In the genomic region with DNA sequence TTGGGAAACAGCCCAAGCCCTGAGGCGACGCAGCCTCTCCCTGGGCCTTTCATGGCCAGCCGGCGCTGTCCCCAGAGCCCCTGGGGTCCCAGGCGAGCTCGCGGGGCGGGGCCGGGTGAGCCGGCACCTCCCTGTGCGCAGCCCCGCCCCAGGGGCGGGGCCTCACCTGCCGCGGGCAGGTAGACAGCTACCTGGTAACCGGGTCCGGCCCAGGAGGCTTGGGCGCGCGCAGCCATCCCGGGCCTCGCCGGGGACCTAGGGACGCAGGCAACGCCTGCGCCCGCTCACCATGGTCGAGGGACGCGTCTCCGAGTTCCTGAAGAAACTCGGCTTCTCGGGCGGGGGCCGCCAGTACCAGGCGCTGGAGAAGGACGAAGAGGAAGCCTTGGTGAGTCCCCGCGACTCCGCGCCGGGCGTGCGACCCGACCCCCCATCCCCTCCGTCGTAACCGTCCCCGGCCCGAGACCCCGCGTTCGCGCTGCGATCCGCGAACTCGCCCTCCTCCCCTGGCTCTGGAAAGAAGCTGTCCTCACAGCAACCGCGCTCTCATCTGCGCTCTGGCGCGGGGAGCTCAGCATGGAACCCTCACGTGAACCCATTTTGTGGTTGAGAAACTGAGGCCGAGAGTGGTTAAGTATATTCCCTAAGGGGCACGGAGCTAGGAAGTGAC, we compare ENCODE assay signal across 10 cellular contexts. TPM values are rescaled to one million over a fixed set of nuclear protein-coding genes. Genes with fewer than 3 reads are reported as not detected.
DNase-seq lines count a peak whose midpoint lies in the region; ATAC-seq, FAIRE-seq and TF ChIP-seq lines count a peak whose summit lies in the region.
"Had no signal": no experiment of that assay in that cellular context is flagged by ENCODE, and none has a peak within 500 bp of the region (broad histone marks: within the 10 kb centered on the region; RNA-seq: fewer than 3 reads in every experiment).

A gene with protein sequence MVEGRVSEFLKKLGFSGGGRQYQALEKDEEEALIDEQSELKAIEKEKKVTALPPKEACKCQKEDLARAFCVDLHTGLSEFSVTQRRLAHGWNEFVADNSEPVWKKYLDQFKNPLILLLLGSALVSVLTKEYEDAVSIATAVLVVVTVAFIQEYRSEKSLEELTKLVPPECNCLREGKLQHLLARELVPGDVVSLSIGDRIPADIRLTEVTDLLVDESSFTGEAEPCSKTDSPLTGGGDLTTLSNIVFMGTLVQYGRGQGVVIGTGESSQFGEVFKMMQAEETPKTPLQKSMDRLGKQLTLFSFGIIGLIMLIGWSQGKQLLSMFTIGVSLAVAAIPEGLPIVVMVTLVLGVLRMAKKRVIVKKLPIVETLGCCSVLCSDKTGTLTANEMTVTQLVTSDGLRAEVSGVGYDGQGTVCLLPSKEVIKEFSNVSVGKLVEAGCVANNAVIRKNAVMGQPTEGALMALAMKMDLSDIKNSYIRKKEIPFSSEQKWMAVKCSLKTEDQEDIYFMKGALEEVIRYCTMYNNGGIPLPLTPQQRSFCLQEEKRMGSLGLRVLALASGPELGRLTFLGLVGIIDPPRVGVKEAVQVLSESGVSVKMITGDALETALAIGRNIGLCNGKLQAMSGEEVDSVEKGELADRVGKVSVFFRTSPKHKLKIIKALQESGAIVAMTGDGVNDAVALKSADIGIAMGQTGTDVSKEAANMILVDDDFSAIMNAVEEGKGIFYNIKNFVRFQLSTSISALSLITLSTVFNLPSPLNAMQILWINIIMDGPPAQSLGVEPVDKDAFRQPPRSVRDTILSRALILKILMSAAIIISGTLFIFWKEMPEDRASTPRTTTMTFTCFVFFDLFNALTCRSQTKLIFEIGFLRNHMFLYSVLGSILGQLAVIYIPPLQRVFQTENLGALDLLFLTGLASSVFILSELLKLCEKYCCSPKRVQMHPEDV (plus strand): TSS at position 212 of the 670 bp plus-strand sequence. CDS start 78 bp downstream, at position 290.

- 1 to 2% (median 1%) methylated on average over 37 to 66 of the region's 66 CpGs for WGBS in small intestine, 3 donors

- H3K4me1 ChIP-seq in RWPE2 (ENCODE audit: insufficient read depth, poor library complexity, severe bottlenecking) (peaks cover 17% of the 10 kb centered on the region), small intestine (ENCODE audit: control insufficient read depth in 2 of 2, insufficient read depth in 1 of 2, low read depth in 1 of 2, low read length in 1 of 2) (peaks cover 0 to 6% of the 10 kb centered on the region in 2 donors)

- no peak for FAIRE-seq in small intestine (lab: Jason Lieb, UNC)

- DNase-seq in NCI-H2029 (lab: John Stamatoyannopoulos, UW) (peak; percentile 43), NCI-H2029 treated with DMSO at 0.1 percent for 48 hours (lab: John Stamatoyannopoulos, UW) (no peak), RWPE2 (ENCODE audit: low spot score) (peak; percentile 80), iPS-NIHi7 (ENCODE audit: extremely low spot score) (peak; percentile 97), small intestine (peak; percentile 88), GDM1 (lab: John Stamatoyannopoulos, UW) (no peak)
- DNase-seq in activated CD4-positive, CD25-positive, alpha-beta regulatory T cell treated with anti-CD3 and anti-CD28 coated beads, Interleukin-2, amount 50 U/mL, for 72 hours, result no peak
- DNase-seq: ACHN, right cardiac atrium had no signal

- H3K27ac ChIP-seq in RWPE2 (ENCODE audit: poor library complexity, severe bottlenecking), result peak within 1 kb of the TSS; percentile 59
- peak within 1 kb of the TSS; percentile 77 to 81 for H3K27ac ChIP-seq in small intestine (ENCODE audit: low read depth in 1 of 2, low read length in 1 of 2)

- ATAC-seq in RWPE2 (ENCODE audit: low read depth) (peak; percentile 92), GM19351 (IDR thresholded peaks at IDR 0.05; ENCODE audit: unreplicated experiment) (no peak)

- no peak for TF ChIP-seq CTCF in RWPE2 (IDR thresholded peaks at IDR 0.05; ENCODE audit: poor library complexity, severe bottlenecking)

- H3K4me3 ChIP-seq in RWPE2 (ENCODE audit: severe bottlenecking) (peak within 1 kb of the TSS; percentile 66), small intestine (ENCODE audit: low read depth in 1 of 2, low read length in 2 of 2) (peak within 1 kb of the TSS; percentile 37 to 74)

- H3K27me3 ChIP-seq in RWPE2 (ENCODE audit: insufficient read depth, poor library complexity, severe bottlenecking) (no peaks in the 10 kb centered on the region), small intestine (ENCODE audit: control insufficient read depth in 2 of 2, insufficient read depth in 2 of 2, low read length in 2 of 2) (peaks cover 0 to 12% of the 10 kb centered on the region in 2 donors)

- H3K36me3 ChIP-seq in RWPE2 (ENCODE audit: low read depth) (no peaks in the 10 kb centered on the region), small intestine (ENCODE audit: control insufficient read depth in 2 of 2, insufficient read depth in 2 of 2, low read length in 2 of 2) (no peaks in the 10 kb centered on the region)

- H3K9me3 ChIP-seq in RWPE2 (ENCODE audit: severe bottlenecking), result no peaks in the 10 kb centered on the region
- H3K9me3 ChIP-seq in small intestine (ENCODE audit: control insufficient read depth, low read depth), result no peaks in the 10 kb centered on the region

RNA-seq across cellular contexts. Expression of the gene that starts here (rescaled TPM):
- 10 to 100 TPM in 1 of 3 donors, 1 to 10 TPM in 2; 4.0 to 45.7 (median 5.1) TPM for polyA plus RNA-seq in small intestine
- polyA plus RNA-seq: right cardiac atrium had no signal

Comparison
In these comparisons a context has a peak if more than half of its experiments do, and no peak if none do; other contexts are left out.
1. DNase-seq: peak in NCI-H2029 (single experiment), RWPE2 (single experiment), iPS-NIHi7 (single experiment) and small intestine (single experiment); none in NCI-H2029 treated with DMSO at 0.1 percent for 48 hours (single experiment), activated CD4-positive, CD25-positive, alpha-beta regulatory T cell treated with anti-CD3 and anti-CD28 coated beads, Interleukin-2, amount 50 U/mL, for 72 hours (single experiment) and GDM1 (single experiment).